Comparison of ENCODE assay signal across 10 cellular contexts in the genomic region with DNA sequence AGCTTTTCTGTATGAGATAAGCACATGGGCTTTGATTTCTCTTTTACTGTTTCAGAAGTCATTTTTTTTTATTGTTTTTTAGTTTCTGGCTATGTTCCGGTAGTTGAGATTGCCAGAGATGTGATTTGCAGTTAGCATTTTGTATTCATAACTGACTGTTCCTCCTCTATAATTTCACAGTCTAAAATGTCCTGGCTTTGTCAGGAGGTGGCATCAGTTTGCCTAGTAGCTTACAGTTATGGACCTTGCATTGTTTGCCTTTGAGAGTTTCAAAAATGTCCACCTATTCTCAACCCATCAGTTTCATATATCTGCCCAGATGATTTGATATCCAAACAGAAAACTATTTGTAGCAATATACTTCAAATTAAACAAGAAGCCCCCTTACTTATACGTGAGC. TPM values are rescaled to one million over a fixed set of nuclear protein-coding genes. Genes with fewer than 3 reads are reported as not detected.
DNase-seq lines count a peak whose midpoint lies in the region; ATAC-seq and TF ChIP-seq lines count a peak whose summit lies in the region.
"Had no signal": no experiment of that assay in that cellular context is flagged by ENCODE, and none has a peak within 500 bp of the region (broad histone marks: within the 10 kb centered on the region; RNA-seq: fewer than 3 reads in every experiment).

No MANE protein-coding gene starts in this region.

- H3K27me3 Mint-ChIP-seq in progenitor cell of endocrine pancreas: no peaks in the 10 kb centered on the region

- peaks cover 11% of the 10 kb centered on the region for H3K4me1 Mint-ChIP-seq in progenitor cell of endocrine pancreas (ENCODE audit: low read depth)

- no peak overlapping the region for H3K27ac Mint-ChIP-seq in progenitor cell of endocrine pancreas
- H3K27ac Mint-ChIP-seq: activated CD8-positive, alpha-beta T cell treated with anti-CD3 and anti-CD28 coated beads, Interleukin-2, amount 10 ng/mL, durations not matched to agents 7 days and 5 days; GM23338 had no signal

- H3K36me3 Mint-ChIP-seq in progenitor cell of endocrine pancreas (ENCODE audit: insufficient read depth): no peaks in the 10 kb centered on the region

- H3K36me3 ChIP-seq in H7 (replicated peaks; ENCODE audit: control insufficient read depth, insufficient read depth, low read length): no peaks in the 10 kb centered on the region

- no peak overlapping the region for H3K4me3 Mint-ChIP-seq in progenitor cell of endocrine pancreas (ENCODE audit: low read depth)
- H3K4me3 Mint-ChIP-seq: activated CD8-positive, alpha-beta T cell treated with anti-CD3 and anti-CD28 coated beads, Interleukin-2, amount 10 ng/mL, durations not matched to agents 7 days and 5 days; GM23338 had no signal

- peak; percentile 45 for TF ChIP-seq CTCF in epithelial cell of proximal tubule (conservative IDR thresholded peaks at IDR 0.05; ENCODE audit: low read depth, low read length)
- peak; percentile 12 for TF ChIP-seq CTCF in progenitor cell of endocrine pancreas (IDR thresholded peaks at IDR 0.05; ENCODE audit: unreplicated experiment)

- no peak for ATAC-seq in GM19395 (IDR thresholded peaks at IDR 0.05; ENCODE audit: unreplicated experiment)
- ATAC-seq: activated CD8-positive, alpha-beta T cell treated with anti-CD3 and anti-CD28 coated beads, Interleukin-2, amount 10 ng/mL, durations not matched to agents 7 days and 5 days; GM23338 had no signal

- no peaks in the 10 kb centered on the region for H3K27me3 ChIP-seq in H7 (ENCODE audit: control insufficient read depth, insufficient read depth, low read length)

- no peaks in the 10 kb centered on the region for H3K9me3 Mint-ChIP-seq in progenitor cell of endocrine pancreas (ENCODE audit: low read depth)

- DNase-seq in NCI-H2171 treated with DMSO at 0.1 percent for 48 hours (lab: John Stamatoyannopoulos, UW) (peak; percentile 33), NCI-H2171 (lab: John Stamatoyannopoulos, UW) (no peak), NCI-H526 treated with DMSO at 0.1 percent for 48 hours (lab: John Stamatoyannopoulos, UW) (peak; percentile 31), epithelial cell of proximal tubule (ENCODE audit: low read depth) (no peak), progenitor cell of endocrine pancreas (ENCODE audit: low spot score, unreplicated experiment) (no peak), H7 (no peak)
- no peak for DNase-seq in activated CD8-positive, alpha-beta memory T cell treated with anti-CD3 and anti-CD28 coated beads, Interleukin-2, amount 50 U/mL, for 4 hours
- DNase-seq: activated CD8-positive, alpha-beta T cell treated with anti-CD3 and anti-CD28 coated beads, Interleukin-2, amount 10 ng/mL, durations not matched to agents 7 days and 5 days had no signal

- H3K4me3 ChIP-seq in epithelial cell of proximal tubule (ENCODE audit: low read depth, low read length): no peak overlapping the region
- H3K4me3 ChIP-seq in H7 (ENCODE audit: insufficient read depth, low read depth, low read length): no peak overlapping the region
- H3K4me3 ChIP-seq: GM23338 had no signal

RNA-seq across cellular contexts. Expression of a gene that starts 39.5 kb away (rescaled TPM):
- 0.75 and 1.8 TPM in 2 replicates for total RNA-seq in epithelial cell of proximal tubule
- 11.0 and 17.5 TPM in 2 replicates for total RNA-seq in progenitor cell of endocrine pancreas
- total RNA-seq in H7 (2014; rRNA removed; shearing (Covaris generic)): 4.1 and 4.3 TPM in 2 replicates

Comparison
In these comparisons a context has a peak if more than half of its experiments do, and no peak if none do; other contexts are left out.
1. DNase-seq: peak in NCI-H2171 treated with DMSO at 0.1 percent for 48 hours (single experiment) and NCI-H526 treated with DMSO at 0.1 percent for 48 hours (single experiment); none in NCI-H2171 (single experiment), epithelial cell of proximal tubule (single experiment), progenitor cell of endocrine pancreas (single experiment), activated CD8-positive, alpha-beta memory T cell treated with anti-CD3 and anti-CD28 coated beads, Interleukin-2, amount 50 U/mL, for 4 hours (single experiment) and H7 (single experiment).